ENCODE assay signal across 17 cellular contexts in genomic region chr19:13004273-13004672, GRCh38. TPM values are rescaled to one million over a fixed set of nuclear protein-coding genes. Genes with fewer than 3 reads are reported as not detected.
DNase-seq lines count a peak whose midpoint lies in the region; ATAC-seq, FAIRE-seq and TF ChIP-seq lines count a peak whose summit lies in the region.
"Had no signal": no experiment of that assay in that cellular context is flagged by ENCODE, and none has a peak within 500 bp of the region (broad histone marks: within the 10 kb centered on the region; RNA-seq: fewer than 3 reads in every experiment).

No MANE protein-coding gene starts in this region.

- DNase-seq in H9: no peak
- DNase-seq in adipocyte (ENCODE audit: low read depth): no peak
- no peak for DNase-seq in left lung
- DNase-seq in small intestine: peak; percentile 74
- no peak for DNase-seq in medulla oblongata (ENCODE audit: extremely low spot score)
- DNase-seq in aorta: no peak
- no peak for DNase-seq in GM12892 (ENCODE audit: insufficient read length)
- DNase-seq: COR-L47; EL; NCI-H1436 treated with DMSO at 0.1 percent for 48 hours; NCI-H226; retina; stimulated activated naive CD8-positive, alpha-beta T cell treated with anti-CD3 and anti-CD28 coated beads, Interleukin-15, amount 100 ng/mL, for 72 hours; T-helper 1 cell had no signal

- H3K36me3 ChIP-seq in adipocyte (ENCODE audit: control insufficient read depth, insufficient read depth, low read length, severe bottlenecking) (peaks cover 7% of the 10 kb centered on the region), left lung (no peaks in the 10 kb centered on the region), small intestine (ENCODE audit: control insufficient read depth in 2 of 2, insufficient read depth in 2 of 2, low read length in 2 of 2) (no peaks in the 10 kb centered on the region), aorta (ENCODE audit: control insufficient read depth in 1 of 2, insufficient read depth in 2 of 2, low read length in 1 of 2) (no peaks in the 10 kb centered on the region)

- H3K14ac ChIP-seq in H9 (ENCODE audit: insufficient read depth, low read length): no peak overlapping the region

- no peak overlapping the region for H3K56ac ChIP-seq in H9 (ENCODE audit: insufficient read length, low read depth, low read length)

- no peaks in the 10 kb centered on the region for H3K36me3 Mint-ChIP-seq in H9 (ENCODE audit: insufficient read depth in 1 of 3, low read depth in 3 of 3)
- H3K36me3 Mint-ChIP-seq: natural killer cell treated with Interleukin-12 subunit alpha and Interleukin-12 subunit beta and Interleukin-15 and Interleukin-18, amount 100 ng/mL, for 72 hours had no signal

- H2AFZ ChIP-seq in H9 (ENCODE audit: low read length): no peak overlapping the region

- H3K9ac ChIP-seq in H9 (ENCODE audit: extremely low read depth, insufficient read length, low read length) (no peak overlapping the region), adipocyte (ENCODE audit: low read length) (peak overlapping the region; percentile 42)

- H4K20me1 ChIP-seq in H9 (ENCODE audit: control insufficient read depth, insufficient read depth, insufficient read length): peaks cover 2% of the 10 kb centered on the region

- H3K27me3 Mint-ChIP-seq in H9 (ENCODE audit: low read depth): peaks cover 97% of the 10 kb centered on the region

- intact Hi-C loops in left lung (cut with DNase I) (no loop called here), aorta (cut with DNase I) (no loop called here)

- no peaks in the 10 kb centered on the region; a peak in 1 of 5 replicates for H3K9me3 Mint-ChIP-seq in H9
- H3K9me3 Mint-ChIP-seq: activated T-helper 1 cell treated with anti-CD3 and anti-CD28 coated beads, Interleukin-12 subunit alpha, Interleukin-12 subunit beta, Interleukin-2, Interleukin-4 antibody, amounts not matched to agents 30 ng/mL and 10 ng/mL and 1 ng/mL, durations not matched to agents 14 hours and 24 hours and 36 hours; natural killer cell treated with Interleukin-12 subunit alpha and Interleukin-12 subunit beta and Interleukin-15 and Interleukin-18, amount 100 ng/mL, for 72 hours; stimulated activated naive CD8-positive, alpha-beta T cell treated with anti-CD3 and anti-CD28 coated beads, Interleukin-15, amount 100 ng/mL, for 72 hours had no signal

- H4K8ac ChIP-seq in H9 (replicated peaks; ENCODE audit: insufficient read length, low read depth, low read length): no peak overlapping the region

- peaks cover 36% of the 10 kb centered on the region; the same call in 1 of the 2 replicates for H3K27me3 ChIP-seq in H9 (ENCODE audit: insufficient read depth, low read length)
- no peaks in the 10 kb centered on the region for H3K27me3 ChIP-seq in adipocyte (replicated peaks; ENCODE audit: control insufficient read depth, insufficient read depth, low read length)
- peaks cover 0 to 4% of the 10 kb centered on the region in 2 donors for H3K27me3 ChIP-seq in left lung
- H3K27me3 ChIP-seq in small intestine (ENCODE audit: control insufficient read depth in 2 of 2, insufficient read depth in 2 of 2, low read length in 2 of 2): peaks cover 0 to 3% of the 10 kb centered on the region in 2 donors
- H3K27me3 ChIP-seq in aorta (ENCODE audit: control insufficient read depth in 1 of 2, insufficient read depth in 2 of 2, low read length in 1 of 2): no peaks in the 10 kb centered on the region

- no peak overlapping the region for H2AK5ac ChIP-seq in H9 (ENCODE audit: insufficient read length, low read length)

- no peak overlapping the region for H3K4ac ChIP-seq in H9 (ENCODE audit: low read depth, low read length)

- no peak overlapping the region for H2BK5ac ChIP-seq in H9 (ENCODE audit: insufficient read length, low read length)

- peak; percentile 29 for ATAC-seq in left lung
- no peak for ATAC-seq in aorta (ENCODE audit: low FRiP score)
- no peak for ATAC-seq in GM18505 (IDR thresholded peaks at IDR 0.05; ENCODE audit: unreplicated experiment)
- ATAC-seq: natural killer cell treated with Interleukin-12 subunit alpha and Interleukin-12 subunit beta and Interleukin-15 and Interleukin-18, amount 100 ng/mL, for 72 hours; stimulated activated naive CD8-positive, alpha-beta T cell treated with anti-CD3 and anti-CD28 coated beads, Interleukin-15, amount 100 ng/mL, for 72 hours had no signal

- H3K9me3 ChIP-seq in H9 (ENCODE audit: control insufficient read depth, low read depth, low read length) (no peaks in the 10 kb centered on the region), adipocyte (ENCODE audit: control insufficient read depth, low read length) (no peaks in the 10 kb centered on the region), left lung (no peaks in the 10 kb centered on the region), small intestine (ENCODE audit: control insufficient read depth, low read depth) (no peaks in the 10 kb centered on the region), aorta (ENCODE audit: control insufficient read depth, low read length) (no peaks in the 10 kb centered on the region)

- H3K27ac Mint-ChIP-seq in H9: no peak overlapping the region
- H3K27ac Mint-ChIP-seq: activated T-helper 1 cell treated with anti-CD3 and anti-CD28 coated beads, Interleukin-12 subunit alpha, Interleukin-12 subunit beta, Interleukin-2, Interleukin-4 antibody, amounts not matched to agents 30 ng/mL and 10 ng/mL and 1 ng/mL, durations not matched to agents 14 hours and 24 hours and 36 hours; natural killer cell treated with Interleukin-12 subunit alpha and Interleukin-12 subunit beta and Interleukin-15 and Interleukin-18, amount 100 ng/mL, for 72 hours; stimulated activated naive CD8-positive, alpha-beta T cell treated with anti-CD3 and anti-CD28 coated beads, Interleukin-15, amount 100 ng/mL, for 72 hours had no signal

- H3K4me1 Mint-ChIP-seq in H9: peaks cover 0 to 9% of the 10 kb centered on the region in 2 experiments; a peak in 2 of 4 replicates
- H3K4me1 Mint-ChIP-seq: stimulated activated naive CD8-positive, alpha-beta T cell treated with anti-CD3 and anti-CD28 coated beads, Interleukin-15, amount 100 ng/mL, for 72 hours had no signal

- no peak overlapping the region for H3K23ac ChIP-seq in H9 (ENCODE audit: insufficient read length, low read depth, low read length)

- H3K18ac ChIP-seq in H9 (ENCODE audit: insufficient read length, low read depth, low read length): peak overlapping the region; percentile 4

- H3K4me3 Mint-ChIP-seq in H9: no peak overlapping the region; a peak in 1 of 5 replicates
- H3K4me3 Mint-ChIP-seq: activated T-helper 1 cell treated with anti-CD3 and anti-CD28 coated beads, Interleukin-12 subunit alpha, Interleukin-12 subunit beta, Interleukin-2, Interleukin-4 antibody, amounts not matched to agents 30 ng/mL and 10 ng/mL and 1 ng/mL, durations not matched to agents 14 hours and 24 hours and 36 hours; natural killer cell treated with Interleukin-12 subunit alpha and Interleukin-12 subunit beta and Interleukin-15 and Interleukin-18, amount 100 ng/mL, for 72 hours; stimulated activated naive CD8-positive, alpha-beta T cell treated with anti-CD3 and anti-CD28 coated beads, Interleukin-15, amount 100 ng/mL, for 72 hours had no signal

- no peak overlapping the region for H2BK12ac ChIP-seq in H9 (ENCODE audit: insufficient read length, low read depth, low read length)

- FAIRE-seq in small intestine (lab: Jason Lieb, UNC) (no peak), GM12892 (lab: Jason Lieb, UNC) (no peak)

- TF ChIP-seq CTCF in H9 (conservative IDR thresholded peaks at IDR 0.05): no peak
- no peak for TF ChIP-seq CTCF in left lung (IDR thresholded peaks at IDR 0.05)

- WGBS in H9 (ENCODE audit: extremely low coverage, insufficient read length, low lambda C conversion rate): no CpG with 5 or more reads among the region's 7 CpGs
- WGBS in small intestine, 3 donors: 14 to 62% (median 32%) methylated on average over 7 of the region's 7 CpGs
- WGBS in aorta, 2 donors: 74 to 80% methylated on average over 7 of the region's 7 CpGs

- TF ChIP-seq POLR2A in GM12892 (IDR thresholded peaks at IDR 0.05; ENCODE audit: low read depth, low read length) (no peak), GM18505 (IDR thresholded peaks at IDR 0.05; ENCODE audit: borderline replicate concordance, extremely low read depth, insufficient read depth, insufficient read length) (no peak)

- H2BK120ac ChIP-seq in H9 (ENCODE audit: low read depth, low read length, poor library complexity, severe bottlenecking): no peak overlapping the region

- no peaks in the 10 kb centered on the region for H3K23me2 ChIP-seq in H9 (ENCODE audit: insufficient read length, low read depth, low read length, poor library complexity, severe bottlenecking)

- no peaks in the 10 kb centered on the region for H3K79me1 ChIP-seq in H9 (ENCODE audit: insufficient read depth, low read depth, low read length, poor library complexity, severe bottlenecking)

- H2BK20ac ChIP-seq in H9 (ENCODE audit: low read depth, low read length, poor library complexity, severe bottlenecking): no peak overlapping the region

- no peak overlapping the region for H4K5ac ChIP-seq in H9 (ENCODE audit: insufficient read length, low read depth, low read length)

- H3K79me2 ChIP-seq in H9 (ENCODE audit: insufficient read depth, low read length): no peaks in the 10 kb centered on the region

- no peak overlapping the region for H3K27ac ChIP-seq in H9 (ENCODE audit: insufficient read length, low read depth, low read length)
- H3K27ac ChIP-seq in left lung: peak overlapping the region in 1 of 2 donors; percentile 13
- H3K27ac ChIP-seq in small intestine (ENCODE audit: low read depth in 1 of 2, low read length in 1 of 2): no peak overlapping the region
- H3K27ac ChIP-seq in aorta (ENCODE audit: low read depth in 1 of 2, low read length in 2 of 2): peak overlapping the region in 1 of 2 donors; percentile 22

- H4K91ac ChIP-seq in H9 (ENCODE audit: insufficient read length, low read depth, low read length): no peak overlapping the region

- H3K4me2 ChIP-seq in H9 (ENCODE audit: insufficient read depth, insufficient read length, low read length): no peak overlapping the region

- no peak overlapping the region for H3T11ph ChIP-seq in H9 (ENCODE audit: low read length)

- no peak overlapping the region for H2BK15ac ChIP-seq in H9 (ENCODE audit: low read depth, low read length)

- H3K4me1 ChIP-seq in H9 (ENCODE audit: insufficient read depth, low read length) (no peaks in the 10 kb centered on the region), adipocyte (ENCODE audit: control insufficient read depth, insufficient read depth, low read length) (peaks cover 73% of the 10 kb centered on the region), left lung (peaks cover 62 to 63% of the 10 kb centered on the region in 2 donors), small intestine (ENCODE audit: control insufficient read depth in 2 of 2, insufficient read depth in 1 of 2, low read depth in 1 of 2, low read length in 1 of 2) (peaks cover 0 to 3% of the 10 kb centered on the region in 2 donors), aorta (ENCODE audit: control insufficient read depth in 1 of 2, insufficient read depth in 2 of 2, low read length in 2 of 2) (peaks cover 0 to 3% of the 10 kb centered on the region in 2 donors)

- H3K4me3 ChIP-seq in adipocyte (ENCODE audit: low read length) (no peak overlapping the region), left lung (no peak overlapping the region), small intestine (ENCODE audit: low read depth in 1 of 2, low read length in 2 of 2) (no peak overlapping the region), aorta (ENCODE audit: low read length in 2 of 2) (no peak overlapping the region)

RNA-seq across cellular contexts. Expression of gene NFIX, which starts 9.0 kb away (rescaled TPM):
- 0.20 and 0.31 TPM in 2 replicates for total RNA-seq in H9 (2021)
- 100 to 1,000 TPM; 166 to 237 TPM for total RNA-seq in left lung
- polyA plus RNA-seq in small intestine: 10 to 100 TPM in 1 of 3 donors, 1 to 10 TPM in 2; 2.9 to 31.4 (median 8.9) TPM
- 100 to 1,000 TPM; 184 to 327 TPM for total RNA-seq in aorta
- 10 to 100 TPM; 45.5 to 49.8 TPM for polyA plus RNA-seq in aorta
- 0.55 TPM for polyA plus RNA-seq in GM12892 (2012; ENCODE audit: missing spikeins)

RNA-seq across cellular contexts. Expression of gene DAND5, which starts 34.9 kb away (rescaled TPM):
- total RNA-seq in H9 (2021): 0.11 and 0.13 TPM in 2 replicates
- total RNA-seq in left lung: under 1 TPM in 1 of 2 donors, not detected in 1; 0.13 TPM
- polyA plus RNA-seq in small intestine: under 1 TPM in 1 of 3 donors, not detected in 2; 0.16 TPM
- total RNA-seq in aorta: not detected
- under 1 TPM in 1 of 2 donors, not detected in 1; 0.13 TPM for polyA plus RNA-seq in aorta
- 0.32 TPM for polyA plus RNA-seq in GM12892 (2012; ENCODE audit: missing spikeins)
- total RNA-seq: natural killer cell treated with Interleukin-12 subunit alpha and Interleukin-12 subunit beta and Interleukin-15 and Interleukin-18, amount 100 ng/mL, for 72 hours had no signal

RNA-seq across cellular contexts. Expression of gene GADD45GIP1, which starts 47.2 kb away (rescaled TPM):
- total RNA-seq in H9 (2021) (44.5 and 45.6 TPM in 2 replicates), left lung (10 to 100 TPM; 14.7 to 20.5 TPM), aorta (10 to 100 TPM; 15.3 to 15.7 TPM)
- polyA plus RNA-seq in small intestine (10 to 100 TPM; 32.3 to 42.2 (median 40.0) TPM), aorta (10 to 100 TPM; 30.9 to 40.6 TPM)
- 30.6 TPM for polyA plus RNA-seq in GM12892 (2012; ENCODE audit: missing spikeins)

RNA-seq across cellular contexts. Expression of gene RAD23A, which starts 58.6 kb away (rescaled TPM):
- total RNA-seq in H9 (2021) (62.2 and 67.0 TPM in 2 replicates), left lung (100 to 1,000 TPM in 1 of 2 donors, 10 to 100 TPM in 1; 74.8 to 118 TPM), aorta (100 to 1,000 TPM in 1 of 2 donors, 10 to 100 TPM in 1; 80.7 to 106 TPM)
- polyA plus RNA-seq in small intestine (100 to 1,000 TPM in 1 of 3 donors, 10 to 100 TPM in 2; 93.0 to 114 (median 98.9) TPM), aorta (100 to 1,000 TPM in 1 of 2 donors, 10 to 100 TPM in 1; 72.4 to 154 TPM)
- polyA plus RNA-seq in GM12892 (2012; ENCODE audit: missing spikeins): 80.1 TPM

Comparison
In these comparisons a context has a peak if more than half of its experiments do, and no peak if none do; other contexts are left out.
1. RNA of gene NFIX, which starts 9.0 kb away (total RNA-seq): 184 to 327 TPM in aorta and 166 to 237 TPM in left lung; 0.20 to 0.31 TPM in H9; every median in the first group is over 100 times any median in the second.